Comparison of ENCODE assay signal across 11 cellular contexts in genomic region chr12:102964872-102965271, GRCh38. TPM values are rescaled to one million over a fixed set of nuclear protein-coding genes. Genes with fewer than 3 reads are reported as not detected.
A peak's percentile ranks its signal among the peaks of the same experiment; 100 is the strongest.
DNase-seq lines count a peak whose midpoint lies in the region; ATAC-seq and TF ChIP-seq lines count a peak whose summit lies in the region.
"Had no signal": no experiment of that assay in that cellular context is flagged by ENCODE, and none has a peak within 500 bp of the region (broad histone marks: within the 10 kb centered on the region; RNA-seq: fewer than 3 reads in every experiment).

No MANE protein-coding gene starts in this region.

- DNase-seq in activated T-cell treated with anti-CD3 and anti-CD28 coated beads, Interleukin-2, amount 50 U/mL, for 72 hours: peak in 1 of 2 donors; percentile 17
- DNase-seq in activated T-cell treated with anti-CD3 and anti-CD28 coated beads, Interleukin-2, amount 50 U/mL, for 48 hours: no peak
- peak; percentile 93 for DNase-seq in NCI-H146 (lab: John Stamatoyannopoulos, UW)
- peak; percentile 89 for DNase-seq in endodermal cell
- DNase-seq in substantia nigra (lab: John Stamatoyannopoulos, UW): peak in 12 of 49 donors; percentile 2 to 21 (median 5)
- no peak for DNase-seq in Right ventricle myocardium inferior (ENCODE audit: missing footprints)
- DNase-seq in GOT3 (lab: John Stamatoyannopoulos, UW): no peak
- DNase-seq in tibial nerve (ENCODE audit: low spot score in 2 of 2): no peak
- DNase-seq: IMR-90 had no signal

- H3K27ac Mint-ChIP-seq in activated T-cell treated with anti-CD3 and anti-CD28 coated beads, Interleukin-2, amount 50 U/mL, for 72 hours: no peak overlapping the region
- no peak overlapping the region for H3K27ac Mint-ChIP-seq in endodermal cell

- ATAC-seq in activated T-cell treated with anti-CD3 and anti-CD28 coated beads, Interleukin-2, amount 50 U/mL, for 72 hours (replicated peaks in 1 of 2): peak; percentile 56 to 66
- ATAC-seq in Right ventricle myocardium inferior: no peak

- peak overlapping the region; percentile 61 for H3K4me3 ChIP-seq in endodermal cell (ENCODE audit: low read length)
- peak overlapping the region in 1 of 4 donors; percentile 37 for H3K4me3 ChIP-seq in tibial nerve

- H3K9ac ChIP-seq in endodermal cell (ENCODE audit: extremely low read depth, low read length, poor library complexity, severe bottlenecking): no peak overlapping the region

- no peak for TF ChIP-seq EP300 in tibial nerve (IDR thresholded peaks at IDR 0.05)

- no peak overlapping the region for H3K27ac ChIP-seq in endodermal cell (ENCODE audit: low read depth, low read length)
- peak overlapping the region; percentile 17 for H3K27ac ChIP-seq in substantia nigra (ENCODE audit: low read depth, low read length, poor library complexity, severe bottlenecking)
- H3K27ac ChIP-seq in tibial nerve: no peak overlapping the region
- H3K27ac ChIP-seq: C4-2B had no signal

- intact Hi-C loops in Right ventricle myocardium inferior (cut with DNase I): no loop called here

- H3K4me1 Mint-ChIP-seq in activated T-cell treated with anti-CD3 and anti-CD28 coated beads, Interleukin-2, amount 50 U/mL, for 72 hours (ENCODE audit: low read depth): peaks cover 40% of the 10 kb centered on the region
- peaks cover 24% of the 10 kb centered on the region for H3K4me1 Mint-ChIP-seq in endodermal cell

- H3K9me3 Mint-ChIP-seq in activated T-cell treated with anti-CD3 and anti-CD28 coated beads, Interleukin-2, amount 50 U/mL, for 72 hours: peaks cover 0 to 3% of the 10 kb centered on the region in 2 donors
- peaks cover 18% of the 10 kb centered on the region for H3K9me3 Mint-ChIP-seq in endodermal cell

- peaks cover 96% of the 10 kb centered on the region for H3K27me3 Mint-ChIP-seq in activated T-cell treated with anti-CD3 and anti-CD28 coated beads, Interleukin-2, amount 50 U/mL, for 72 hours (ENCODE audit: low read depth)
- peaks cover 97% of the 10 kb centered on the region for H3K27me3 Mint-ChIP-seq in endodermal cell (ENCODE audit: insufficient read depth)

- H3K36me3 Mint-ChIP-seq in activated T-cell treated with anti-CD3 and anti-CD28 coated beads, Interleukin-2, amount 50 U/mL, for 72 hours (ENCODE audit: insufficient read depth in 2 of 2): peaks cover 11% of the 10 kb centered on the region in 2 donors
- peaks cover 3% of the 10 kb centered on the region for H3K36me3 Mint-ChIP-seq in endodermal cell (ENCODE audit: low read depth)

- H3K36me3 ChIP-seq in endodermal cell (ENCODE audit: control insufficient read depth, insufficient read depth, low read length) (no peaks in the 10 kb centered on the region), tibial nerve (no peaks in the 10 kb centered on the region)

- peak overlapping the region; percentile 74 to 90 for H3K4me3 Mint-ChIP-seq in activated T-cell treated with anti-CD3 and anti-CD28 coated beads, Interleukin-2, amount 50 U/mL, for 72 hours
- H3K4me3 Mint-ChIP-seq in endodermal cell: peak overlapping the region; percentile 32

- H3K9me3 ChIP-seq in endodermal cell (ENCODE audit: control insufficient read depth, low read length) (peaks cover 18% of the 10 kb centered on the region), tibial nerve (peaks cover 0 to 10% (median 0%) of the 10 kb centered on the region in 4 donors)

- no peak for TF ChIP-seq POLR2A in tibial nerve (IDR thresholded peaks at IDR 0.05)

- WGBS in endodermal cell (ENCODE audit: insufficient coverage in 1 of 2, insufficient read length in 1 of 2), 2 experiments: 2 to 4% methylated on average over 7 to 21 of the region's 21 CpGs
- 3 to 4% methylated on average over 21 of the region's 21 CpGs for WGBS in tibial nerve, 2 donors

- H3K4me1 ChIP-seq in endodermal cell (ENCODE audit: control insufficient read depth, insufficient read depth, low read length) (peaks cover 4% of the 10 kb centered on the region), tibial nerve (peaks cover 0 to 13% (median 0%) of the 10 kb centered on the region in 4 donors)

- peaks cover 100% of the 10 kb centered on the region for H3K27me3 ChIP-seq in endodermal cell (ENCODE audit: control insufficient read depth, insufficient read depth, low read length, poor library complexity, severe bottlenecking)
- peaks cover 0 to 55% of the 10 kb centered on the region in 2 donors for H3K27me3 ChIP-seq in tibial nerve

- no peak for TF ChIP-seq CTCF in endodermal cell (conservative IDR thresholded peaks at IDR 0.05)
- no peak for TF ChIP-seq CTCF in tibial nerve (IDR thresholded peaks at IDR 0.05)

RNA-seq across cellular contexts. Expression of gene ASCL1, which starts 7.4 kb away (rescaled TPM):
- total RNA-seq in activated T-cell treated with anti-CD3 and anti-CD28 coated beads, Interleukin-2, amount 50 U/mL, for 72 hours: not detected
- total RNA-seq in endodermal cell (not detected), Right ventricle myocardium inferior (not detected), tibial nerve (1 to 10 TPM in 1 of 4 donors, not detected in 3; 1.6 TPM)
- polyA plus RNA-seq in endodermal cell (2013, experiment 1 of 2): 36.3 TPM
- 30.5 TPM for polyA plus RNA-seq in endodermal cell (2013, experiment 2 of 2)
- total RNA-seq: IMR-90, ureter had no signal
- polyA plus RNA-seq: IMR-90 had no signal

RNA-seq across cellular contexts. Expression of gene PAH, which starts 47.8 kb away (rescaled TPM):
- total RNA-seq in activated T-cell treated with anti-CD3 and anti-CD28 coated beads, Interleukin-2, amount 50 U/mL, for 72 hours: under 1 TPM in 1 of 2 donors, not detected in 1; 0.25 TPM
- total RNA-seq in endodermal cell (1 to 10 TPM; 1.5 to 1.9 TPM), Right ventricle myocardium inferior (not detected), tibial nerve (1 to 10 TPM in 1 of 4 donors, not detected in 3; 1.5 TPM)
- polyA plus RNA-seq in endodermal cell (2013, experiment 1 of 2): 0.07 TPM
- polyA plus RNA-seq in endodermal cell (2013, experiment 2 of 2): 0.25 TPM
- total RNA-seq: IMR-90 had no signal
- polyA plus RNA-seq: IMR-90 had no signal

Comparison
In these comparisons a context has a peak if more than half of its experiments do, and no peak if none do; other contexts are left out.
1. DNase-seq: peak in NCI-H146 (single experiment) and endodermal cell (single experiment); none in activated T-cell treated with anti-CD3 and anti-CD28 coated beads, Interleukin-2, amount 50 U/mL, for 48 hours (0 of 2), Right ventricle myocardium inferior (single experiment), GOT3 (single experiment) and tibial nerve (0 of 2).